Comparison of ENCODE assay signal across 8 cellular contexts in genomic region chr6:162727347-162728176, GRCh38. TPM values are rescaled to one million over a fixed set of nuclear protein-coding genes. Genes with fewer than 3 reads are reported as not detected.
DNase-seq lines count a peak whose midpoint lies in the region; ATAC-seq, FAIRE-seq and TF ChIP-seq lines count a peak whose summit lies in the region.

TSS of gene PACRG (plus strand) at chr6:162727974.
TSS of gene PRKN (minus strand) at chr6:162727766.

- H3K79me2 ChIP-seq in astrocyte (ENCODE audit: insufficient read depth, low read length), result no peaks in the 10 kb centered on the region

- peak within 1 kb of the TSS; percentile 71 for H3K4me3 ChIP-seq in astrocyte (ENCODE audit: insufficient read depth, low read depth, low read length)
- H3K4me3 ChIP-seq in right cardiac atrium (ENCODE audit: low read length), result peak within 1 kb of the TSS; percentile 65
- H3K4me3 ChIP-seq in prostate gland, result peak within 1 kb of the TSS; percentile 75 to 88

- no peaks in the 10 kb centered on the region for H3K9me3 Mint-ChIP-seq in astrocyte (ENCODE audit: unreplicated experiment)

- H3K36me3 ChIP-seq in astrocyte (ENCODE audit: insufficient read depth, low read length), result no peaks in the 10 kb centered on the region
- H3K36me3 ChIP-seq in prostate gland, result no peaks in the 10 kb centered on the region

- TF ChIP-seq CTCF in GM10266 (IDR thresholded peaks at IDR 0.05; ENCODE audit: control insufficient read depth, insufficient read depth, low read depth, missing control alignments) (no peak), astrocyte (IDR thresholded peaks at IDR 0.05; ENCODE audit: insufficient read depth, low read depth, low read length) (no peak), prostate gland (IDR thresholded peaks at IDR 0.05) (no peak)

- peak within 1 kb of the TSS; percentile 77 for H3K27ac ChIP-seq in astrocyte (ENCODE audit: low read depth, low read length)
- peak within 1 kb of the TSS; percentile 72 for H3K27ac ChIP-seq in right cardiac atrium (ENCODE audit: low read length)
- H3K27ac ChIP-seq in prostate gland, result peak within 1 kb of the TSS; percentile 78 to 81

- TF ChIP-seq POLR2A in prostate gland (IDR thresholded peaks at IDR 0.05), result peak; percentile 97

- H2AFZ ChIP-seq in astrocyte (ENCODE audit: low read depth, low read length), result peak within 1 kb of the TSS; percentile 94

- DNase-seq in GM10266 (ENCODE audit: extremely low spot score), result peak; percentile 97
- peak; percentile 95 for DNase-seq in NCI-H128 (lab: John Stamatoyannopoulos, UW; ENCODE audit: unreplicated experiment)
- peak; percentile 94 for DNase-seq in T-helper 22 cell (ENCODE audit: low read depth)
- DNase-seq in astrocyte (ENCODE audit: low read depth), result peak; percentile 91
- peak; percentile 99 to 100 (median 100) for DNase-seq in right cardiac atrium
- peak; percentile 98 for DNase-seq in prostate gland (ENCODE audit: low spot score)
- peak; percentile 98 for DNase-seq in ureter (ENCODE audit: low spot score)

- peak within 1 kb of the TSS; percentile 93 for H3K4me3 Mint-ChIP-seq in astrocyte (ENCODE audit: unreplicated experiment)

- peak within 1 kb of the TSS; percentile 93 for H3K9ac ChIP-seq in astrocyte (ENCODE audit: low read length)

- H3K4me1 ChIP-seq in astrocyte (ENCODE audit: insufficient read depth, low read length) (peaks cover 6% of the 10 kb centered on the region), right cardiac atrium (ENCODE audit: control insufficient read depth, insufficient read depth, low read length) (no peaks in the 10 kb centered on the region), prostate gland (replicated peaks) (no peaks in the 10 kb centered on the region)

- H3K27ac Mint-ChIP-seq in astrocyte (ENCODE audit: unreplicated experiment), result peak within 1 kb of the TSS; percentile 97

- H3K4me1 Mint-ChIP-seq in astrocyte (ENCODE audit: low read depth, unreplicated experiment), result no peaks in the 10 kb centered on the region

- no peak for FAIRE-seq in astrocyte (lab: Jason Lieb, UNC)

- under 1% methylated on average over 79 of the region's 79 CpGs for WGBS in right cardiac atrium
- WGBS in prostate gland, result under 1% methylated on average over 56 of the region's 79 CpGs

- H3K27me3 ChIP-seq in astrocyte (ENCODE audit: insufficient read depth, low read length) (no peaks in the 10 kb centered on the region), right cardiac atrium (ENCODE audit: control insufficient read depth, insufficient read depth) (no peaks in the 10 kb centered on the region), prostate gland (replicated peaks; ENCODE audit: insufficient read depth) (no peaks in the 10 kb centered on the region)

- no peaks in the 10 kb centered on the region for H3K27me3 Mint-ChIP-seq in astrocyte (ENCODE audit: low read depth, unreplicated experiment)

- peak within 1 kb of the TSS; percentile 86 for H3K4me2 ChIP-seq in astrocyte (ENCODE audit: low read length)

- no peaks in the 10 kb centered on the region for H3K36me3 Mint-ChIP-seq in astrocyte (ENCODE audit: low read depth, unreplicated experiment)

- intact Hi-C loops in right cardiac atrium (cut with DNase I) (loop anchor here in 1 of 4 donors (10.0 kb wide), 1 partner anchor 283 kb away; no protein-coding TSS in a partner anchor), prostate gland (cut with DNase I) (loop anchor here (10.0 kb wide), 1 partner anchor 103 kb away; no protein-coding TSS in a partner anchor)

- ATAC-seq in HG02678 (IDR thresholded peaks at IDR 0.05; ENCODE audit: unreplicated experiment) (peak; percentile 96), right cardiac atrium (peak; percentile 100)

- H3K9me3 ChIP-seq in astrocyte (ENCODE audit: insufficient read depth, low read depth, low read length) (no peaks in the 10 kb centered on the region), right cardiac atrium (ENCODE audit: control insufficient read depth, low read length) (no peaks in the 10 kb centered on the region), prostate gland (no peaks in the 10 kb centered on the region)

- H4K20me1 ChIP-seq in astrocyte (ENCODE audit: insufficient read depth, low read length), result no peaks in the 10 kb centered on the region

RNA-seq across cellular contexts. Expression of gene PACRG, which starts in this region (rescaled TPM):
- total RNA-seq in astrocyte (0.72 TPM in 1 of 2 replicates, not detected in the other), right cardiac atrium (1 to 10 TPM; 3.9 to 9.4 (median 4.8) TPM), prostate gland (10 to 100 TPM in 1 of 2 donors, 1 to 10 TPM in 1; 2.9 to 63.8 TPM), ureter (9.7 TPM)
- 4.9 TPM for polyA plus RNA-seq in right cardiac atrium

RNA-seq across cellular contexts. Expression of gene PRKN, which starts in this region (rescaled TPM):
- 1.3 and 1.5 TPM in 2 replicates for total RNA-seq in astrocyte
- total RNA-seq in right cardiac atrium, result 10 to 100 TPM; 20.2 to 33.0 (median 24.9) TPM
- polyA plus RNA-seq in right cardiac atrium, result 9.6 TPM
- 10 to 100 TPM; 10.7 to 21.2 TPM for total RNA-seq in prostate gland
- 12.1 TPM for total RNA-seq in ureter

Comparison
In these comparisons a context has a peak if more than half of its experiments do, and no peak if none do; other contexts are left out.
1. Peak in every context shown above with its lines: DNase-seq, ATAC-seq, H3K4me3 ChIP-seq and H3K27ac ChIP-seq.